Comparison of ENCODE assay signal across 11 cellular contexts in the genomic region with DNA sequence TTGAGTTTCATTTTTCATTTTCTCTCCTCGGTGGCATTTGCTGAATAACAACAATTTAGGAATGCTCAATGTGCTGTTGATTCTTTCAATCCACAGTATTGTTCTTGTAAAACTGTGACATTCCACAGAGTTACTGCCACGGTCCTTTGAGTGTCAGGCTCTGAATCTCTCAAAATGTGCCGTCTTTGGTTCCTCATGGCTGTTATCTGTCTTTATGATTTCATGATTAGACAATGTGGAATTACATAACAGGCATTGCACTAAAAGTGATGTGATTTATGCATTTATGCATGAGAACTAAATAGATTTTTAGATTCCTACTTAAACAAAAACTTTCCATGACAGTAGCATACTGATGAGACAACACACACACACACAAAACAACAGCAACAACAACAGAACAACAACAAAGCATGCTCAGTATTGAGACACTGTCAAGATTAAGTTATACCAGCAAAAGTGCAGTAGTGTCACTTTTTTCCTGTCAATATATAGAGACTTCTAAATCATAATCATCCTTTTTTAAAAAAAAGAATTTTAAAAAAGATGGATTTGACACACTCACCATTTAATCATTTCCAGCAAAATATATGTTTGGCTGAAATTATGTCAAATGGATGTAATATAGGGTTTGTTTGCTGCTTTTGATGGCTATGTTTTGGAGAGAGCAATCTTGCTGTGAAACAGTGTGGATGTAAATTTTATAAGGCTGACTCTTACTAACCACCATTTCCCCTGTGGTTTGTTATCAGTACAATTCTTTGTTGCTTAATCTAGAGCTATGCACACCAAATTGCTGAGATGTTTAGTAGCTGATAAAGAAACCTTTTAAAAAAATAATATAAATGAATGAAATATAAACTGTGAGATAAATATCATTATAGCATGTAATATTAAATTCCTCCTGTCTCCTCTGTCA.
DNase-seq lines count a peak whose midpoint lies in the region; ATAC-seq, FAIRE-seq and TF ChIP-seq lines count a peak whose summit lies in the region.
"Had no signal": no experiment of that assay in that cellular context is flagged by ENCODE, and none has a peak within 500 bp of the region (broad histone marks: within the 10 kb centered on the region; RNA-seq: fewer than 3 reads in every experiment).

No MANE protein-coding gene starts in this region.

- peak overlapping the region; percentile 66 for H3K4me2 ChIP-seq in skeletal muscle satellite cell (ENCODE audit: low read length)

- H3K27me3 ChIP-seq in RWPE2 (ENCODE audit: insufficient read depth, poor library complexity, severe bottlenecking) = no peaks in the 10 kb centered on the region
- no peaks in the 10 kb centered on the region for H3K27me3 ChIP-seq in dorsolateral prefrontal cortex
- H3K27me3 ChIP-seq in skeletal muscle satellite cell (ENCODE audit: control insufficient read depth, insufficient read depth, low read length) = no peaks in the 10 kb centered on the region
- H3K27me3 ChIP-seq in effector memory CD4-positive, alpha-beta T cell (replicated peaks; ENCODE audit: control insufficient read depth, insufficient read depth, low read length, poor library complexity, severe bottlenecking) = no peaks in the 10 kb centered on the region
- H3K27me3 ChIP-seq in MG63 = peaks cover 9% of the 10 kb centered on the region
- H3K27me3 ChIP-seq: suprapubic skin had no signal

- H3K4me3 ChIP-seq in RWPE2 (ENCODE audit: severe bottlenecking) (no peak overlapping the region), dorsolateral prefrontal cortex (no peak overlapping the region), skeletal muscle satellite cell (ENCODE audit: low read length) (peak overlapping the region; percentile 17), MG63 (no peak overlapping the region)
- H3K4me3 ChIP-seq in effector memory CD4-positive, alpha-beta T cell (ENCODE audit: insufficient read depth, low read depth, low read length, poor library complexity, severe bottlenecking) = no peak overlapping the region
- H3K4me3 ChIP-seq: suprapubic skin had no signal

- intact Hi-C loops in dorsolateral prefrontal cortex (cut with DNase I) = no loop called here

- no peak for TF ChIP-seq POLR2A in H54 (IDR thresholded peaks at IDR 0.05; ENCODE audit: low read depth, low read length)

- peak; percentile 84 for ATAC-seq in RWPE2 (ENCODE audit: low read depth)

- TF ChIP-seq CTCF in RWPE2 (IDR thresholded peaks at IDR 0.05; ENCODE audit: poor library complexity, severe bottlenecking) (no peak), dorsolateral prefrontal cortex (IDR thresholded peaks at IDR 0.05 in 54 of 56, conservative IDR thresholded peaks at IDR 0.05 in 2 of 56; ENCODE audit: low read depth in 1 of 56, partially characterized antibody in 56 of 56) (no peak)

- H3K9me3 ChIP-seq in RWPE2 (ENCODE audit: severe bottlenecking) = no peaks in the 10 kb centered on the region
- H3K9me3 ChIP-seq in skeletal muscle satellite cell (replicated peaks; ENCODE audit: low read length) = no peaks in the 10 kb centered on the region
- no peaks in the 10 kb centered on the region for H3K9me3 ChIP-seq in effector memory CD4-positive, alpha-beta T cell (ENCODE audit: control insufficient read depth, low read length)
- no peaks in the 10 kb centered on the region for H3K9me3 ChIP-seq in MG63
- H3K9me3 ChIP-seq: suprapubic skin had no signal

- peak overlapping the region; percentile 66 for H3K9ac ChIP-seq in skeletal muscle satellite cell (ENCODE audit: low read depth, low read length)

- H3K36me3 ChIP-seq in RWPE2 (ENCODE audit: low read depth) (no peaks in the 10 kb centered on the region), skeletal muscle satellite cell (ENCODE audit: insufficient read depth, low read length) (no peaks in the 10 kb centered on the region), MG63 (no peaks in the 10 kb centered on the region)
- H3K36me3 ChIP-seq in effector memory CD4-positive, alpha-beta T cell (ENCODE audit: control insufficient read depth, insufficient read depth, low read length) = no peaks in the 10 kb centered on the region
- H3K36me3 ChIP-seq: suprapubic skin had no signal

- peak; percentile 25 for DNase-seq in H54 (ENCODE audit: insufficient read length, low spot score)
- DNase-seq in RWPE2 (ENCODE audit: low spot score) = no peak
- no peak for DNase-seq in dorsolateral prefrontal cortex
- no peak for DNase-seq in NCI-H2171 treated with DMSO at 0.1 percent for 48 hours (lab: John Stamatoyannopoulos, UW)
- DNase-seq in effector memory CD4-positive, alpha-beta T cell = no peak
- no peak for DNase-seq in MG63
- DNase-seq: amygdala, head of caudate nucleus, NCI-H1092 had no signal

- H3K27ac ChIP-seq in RWPE2 (ENCODE audit: poor library complexity, severe bottlenecking) (peak overlapping the region; percentile 64), dorsolateral prefrontal cortex (peak overlapping the region in 41 of 59 donors; percentile 7 to 79 (median 48))
- H3K27ac ChIP-seq in effector memory CD4-positive, alpha-beta T cell (ENCODE audit: insufficient read depth, low read length, poor library complexity, severe bottlenecking) = no peak overlapping the region
- H3K27ac ChIP-seq: suprapubic skin had no signal

- H3K4me1 ChIP-seq in RWPE2 (ENCODE audit: insufficient read depth, poor library complexity, severe bottlenecking) (peaks cover 31% of the 10 kb centered on the region), skeletal muscle satellite cell (ENCODE audit: control insufficient read depth, insufficient read depth, low read length) (peaks cover 62% of the 10 kb centered on the region)
- no peaks in the 10 kb centered on the region for H3K4me1 ChIP-seq in effector memory CD4-positive, alpha-beta T cell (ENCODE audit: control insufficient read depth, insufficient read depth, low read length, poor library complexity, severe bottlenecking)
- H3K4me1 ChIP-seq: suprapubic skin had no signal

- FAIRE-seq in H54 (lab: Jason Lieb, UNC) = no peak
